ENCODE assay signal across 8 cellular contexts in genomic region chr14:64726585-64726890, GRCh38. TPM values are rescaled to one million over a fixed set of nuclear protein-coding genes. Genes with fewer than 3 reads are reported as not detected.
A peak's percentile ranks its signal among the peaks of the same experiment; 100 is the strongest.
DNase-seq lines count a peak whose midpoint lies in the region; ATAC-seq, FAIRE-seq and TF ChIP-seq lines count a peak whose summit lies in the region.

No MANE protein-coding gene starts in this region.

- ATAC-seq in GM18858 (IDR thresholded peaks at IDR 0.05; ENCODE audit: unreplicated experiment) = no peak
- ATAC-seq in HG02884 (IDR thresholded peaks at IDR 0.05; ENCODE audit: unreplicated experiment) = no peak

- peak; percentile 57 for FAIRE-seq in RCC 7860 (lab: Jason Lieb, UNC)

- H3K4me3 ChIP-seq in fibroblast of villous mesenchyme (ENCODE audit: low read depth, low read length) = no peak overlapping the region

- TF ChIP-seq CTCF in fibroblast of villous mesenchyme (IDR thresholded peaks at IDR 0.05; ENCODE audit: insufficient read depth, low read depth, low read length) = no peak

- peak; percentile 88 for DNase-seq in activated effector memory CD4-positive, alpha-beta T cell treated with anti-CD3 and anti-CD28 coated beads, Interleukin-2, amount 50 U/mL, for 16 hours
- no peak for DNase-seq in activated effector memory CD4-positive, alpha-beta T cell treated with Interleukin-2 at 50 U/mL for 16 hours
- peak; percentile 25 for DNase-seq in RCC 7860 (ENCODE audit: low spot score)
- peak; percentile 77 for DNase-seq in fibroblast of villous mesenchyme (ENCODE audit: low read depth)
- DNase-seq in substantia nigra (lab: John Stamatoyannopoulos, UW) = peak in 7 of 49 donors; percentile 15 to 37 (median 22)
- DNase-seq in NK-92 (lab: John Stamatoyannopoulos, UW; ENCODE audit: unreplicated experiment) = no peak

- H3K27ac ChIP-seq in substantia nigra (ENCODE audit: low read depth, low read length, poor library complexity, severe bottlenecking) = peak overlapping the region; percentile 86

RNA-seq across cellular contexts. Expression of gene PLEKHG3, which starts 22.3 kb away (rescaled TPM):
- total RNA-seq in fibroblast of villous mesenchyme = 8.7 and 11.2 TPM in 2 replicates

Comparison
In these comparisons a context has a peak if more than half of its experiments do, and no peak if none do; other contexts are left out.
1. DNase-seq: peak in activated effector memory CD4-positive, alpha-beta T cell treated with anti-CD3 and anti-CD28 coated beads, Interleukin-2, amount 50 U/mL, for 16 hours (single experiment), RCC 7860 (single experiment) and fibroblast of villous mesenchyme (single experiment); none in activated effector memory CD4-positive, alpha-beta T cell treated with Interleukin-2 at 50 U/mL for 16 hours (single experiment) and NK-92 (single experiment).